In genomic region chr11:13228569-13228968, GRCh38 we compare ENCODE assay signal across 3 cellular contexts.
TF ChIP-seq lines count a peak whose summit lies in the region.

No MANE protein-coding gene starts in this region.

TF ChIP-seq in A549, 52 proteins besides CTCF, POLR2A, EP300 and RAD21:
- TF ChIP-seq NFE2L2 (conservative IDR thresholded peaks at IDR 0.05; ENCODE audit: low read length) (no peak), SMC3 (IDR thresholded peaks at IDR 0.05) (no peak), USF2 (IDR thresholded peaks at IDR 0.05) (peak; percentile 6; the same call in 1 of the 2 replicates), CBX8 (IDR thresholded peaks at IDR 0.05) (no peak)

TF ChIP-seq in GM23338, 12 proteins besides CTCF, POLR2A, EP300 and RAD21 (continues in another document):
- TF ChIP-seq ZNF331 (CRISPR knock-in tag; IDR thresholded peaks at IDR 0.05; ENCODE audit: low read depth) = no peak
- TF ChIP-seq EZH2phosphoT487 (IDR thresholded peaks at IDR 0.05; ENCODE audit: unreplicated experiment) = no peak
- TF ChIP-seq ETS1 (IDR thresholded peaks at IDR 0.05) = no peak
- no peak for TF ChIP-seq ZNF462 (CRISPR knock-in tag; IDR thresholded peaks at IDR 0.05)
- no peak for TF ChIP-seq EZH2 (IDR thresholded peaks at IDR 0.05; ENCODE audit: low read depth, unreplicated experiment)
- TF ChIP-seq CREB1 (CRISPR knock-in tag; IDR thresholded peaks at IDR 0.05; ENCODE audit: low read depth) = no peak
- TF ChIP-seq ZNF114 (CRISPR knock-in tag; IDR thresholded peaks at IDR 0.05) = no peak
- no peak for TF ChIP-seq STAT1 (IDR thresholded peaks at IDR 0.05; ENCODE audit: unreplicated experiment)
- no peak for TF ChIP-seq POLR2AphosphoS5 (IDR thresholded peaks at IDR 0.05; ENCODE audit: low read depth)
- TF ChIP-seq NANOG (IDR thresholded peaks at IDR 0.05; ENCODE audit: borderline replicate concordance) = no peak
- TF ChIP-seq JUNB (IDR thresholded peaks at IDR 0.05; ENCODE audit: unreplicated experiment) = no peak

TF ChIP-seq in K562, 482 proteins besides CTCF, POLR2A, EP300 and RAD21:
- peak; percentile 98 for TF ChIP-seq TFE3 (CRISPR knock-in tag; IDR thresholded peaks at IDR 0.05)
- peak; percentile 42; the same call in 1 of the 2 replicates for TF ChIP-seq TOE1 (IDR thresholded peaks at IDR 0.05; ENCODE audit: borderline replicate concordance)
- TF ChIP-seq TOE1 (CRISPR knock-in tag; IDR thresholded peaks at IDR 0.05; ENCODE audit: borderline replicate concordance, low read depth) = no peak
- TF ChIP-seq JUN (IDR thresholded peaks at IDR 0.05; ENCODE audit: borderline replicate concordance, low read depth, low read length) = no peak
- no peak for TF ChIP-seq JUN (CRISPR knock-in tag; IDR thresholded peaks at IDR 0.05; ENCODE audit: borderline replicate concordance)
- no peak for TF ChIP-seq DNMT1 (IDR thresholded peaks at IDR 0.05)
